Comparison of ENCODE assay signal across 24 cellular contexts in the genomic region with DNA sequence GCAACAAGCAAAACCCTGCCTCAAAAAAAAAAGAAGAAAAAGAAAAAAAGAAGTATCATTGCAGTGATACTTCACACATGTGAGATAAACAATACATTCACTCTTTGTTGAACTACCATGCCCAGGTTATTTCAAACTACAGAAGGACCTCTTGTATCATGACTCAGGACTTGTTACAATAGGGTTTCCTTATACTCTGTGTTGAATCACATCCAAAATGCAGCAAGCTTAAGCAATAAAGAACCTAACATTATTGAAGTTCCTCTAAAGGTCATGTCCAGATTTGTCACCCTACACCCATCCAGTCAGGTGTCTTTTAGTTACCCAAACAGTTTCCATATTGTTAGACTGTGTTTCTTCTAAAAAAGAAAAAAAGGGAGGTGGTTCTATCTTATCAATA.
"Had no signal": no experiment of that assay in that cellular context is flagged by ENCODE, and none has a peak within 500 bp of the region (broad histone marks: within the 10 kb centered on the region; RNA-seq: fewer than 3 reads in every experiment).

No MANE protein-coding gene starts in this region.

- H3K9me3 Mint-ChIP-seq: activated B cell treated with CpG ODN at 0.5 μM for 24 hours; activated CD4-positive, alpha-beta T cell treated with anti-CD3 and anti-CD28 coated beads, Interleukin-2, amount 10 ng/mL, durations not matched to agents 24 days and 14 days; activated naive CD4-positive, alpha-beta T cell treated with anti-CD3 and anti-CD28 coated beads, Interleukin-2, amount 10 ng/mL, durations not matched to agents 7 days and 5 days; activated naive CD8-positive, alpha-beta T cell treated with anti-CD3 and anti-CD28 coated beads, Interleukin-2, amount 50 U/mL, for 24 hours; activated T-cell treated with anti-CD3 and anti-CD28 coated beads, Interleukin-2, amount 50 U/mL, for 4 hours; brain; naive B cell; T-cell; type B pancreatic cell had no signal

- H3K27ac ChIP-seq: gastroesophageal sphincter, heart left ventricle, prostate gland, testis had no signal

- DNase-seq: activated B cell treated with CpG ODN at 0.5 μM for 24 hours; activated CD4-positive, alpha-beta T cell treated with anti-CD3 and anti-CD28 coated beads, Interleukin-2, amount 10 ng/mL, durations not matched to agents 24 days and 14 days; activated CD8-positive, alpha-beta T cell treated with anti-CD3 and anti-CD28 coated beads, Interleukin-2, amount 10 ng/mL, durations not matched to agents 7 days and 5 days; activated effector memory CD4-positive, alpha-beta T cell treated with Interleukin-2 at 50 U/mL for 16 hours; activated naive CD4-positive, alpha-beta T cell treated with anti-CD3 and anti-CD28 coated beads, Interleukin-2, amount 10 ng/mL, durations not matched to agents 7 days and 5 days; activated naive CD8-positive, alpha-beta T cell treated with anti-CD3 and anti-CD28 coated beads, Interleukin-2, amount 50 U/mL, for 24 hours; activated T-cell treated with anti-CD3 and anti-CD28 coated beads, Interleukin-2, amount 50 U/mL, for 4 hours; anterior cingulate cortex; effector memory CD4-positive, alpha-beta T cell; heart left ventricle; mesenchymal stem cell; mucosa of descending colon; naive B cell; right cardiac atrium; small intestine; stimulated activated CD4-positive, alpha-beta T cell treated with anti-CD3 and anti-CD28 coated beads, Interleukin-15, amount 100 ng/mL, for 24 hours; stimulated activated CD4-positive, alpha-beta T cell treated with anti-CD3 and anti-CD28 coated beads, Interleukin-2, amount 100 ng/mL, for 48 hours; T-cell; testis had no signal

- H3K36me3 Mint-ChIP-seq: naive B cell had no signal

- H3K27me3 ChIP-seq: gastroesophageal sphincter, heart left ventricle, testis had no signal

- H3K4me3 Mint-ChIP-seq: activated B cell treated with CpG ODN at 0.5 μM for 24 hours; activated CD4-positive, alpha-beta T cell treated with anti-CD3 and anti-CD28 coated beads, Interleukin-2, amount 10 ng/mL, durations not matched to agents 24 days and 14 days; activated CD8-positive, alpha-beta T cell treated with anti-CD3 and anti-CD28 coated beads, Interleukin-2, amount 10 ng/mL, durations not matched to agents 7 days and 5 days; activated naive CD4-positive, alpha-beta T cell treated with anti-CD3 and anti-CD28 coated beads, Interleukin-2, amount 10 ng/mL, durations not matched to agents 7 days and 5 days; activated naive CD8-positive, alpha-beta T cell treated with anti-CD3 and anti-CD28 coated beads, Interleukin-2, amount 50 U/mL, for 24 hours; activated T-cell treated with anti-CD3 and anti-CD28 coated beads, Interleukin-2, amount 50 U/mL, for 4 hours; brain; naive B cell; T-cell; type B pancreatic cell had no signal

- H3K27ac Mint-ChIP-seq: activated B cell treated with CpG ODN at 0.5 μM for 24 hours; activated CD4-positive, alpha-beta T cell treated with anti-CD3 and anti-CD28 coated beads, Interleukin-2, amount 10 ng/mL, durations not matched to agents 24 days and 14 days; activated CD8-positive, alpha-beta T cell treated with anti-CD3 and anti-CD28 coated beads, Interleukin-2, amount 10 ng/mL, durations not matched to agents 7 days and 5 days; activated naive CD4-positive, alpha-beta T cell treated with anti-CD3 and anti-CD28 coated beads, Interleukin-2, amount 10 ng/mL, durations not matched to agents 7 days and 5 days; activated naive CD8-positive, alpha-beta T cell treated with anti-CD3 and anti-CD28 coated beads, Interleukin-2, amount 50 U/mL, for 24 hours; brain; T-cell; type B pancreatic cell had no signal

- H3K4me3 ChIP-seq: gastroesophageal sphincter, heart left ventricle, mucosa of descending colon, prostate gland, testis had no signal

- H3K27me3 Mint-ChIP-seq: activated B cell treated with CpG ODN at 0.5 μM for 24 hours; activated CD4-positive, alpha-beta T cell treated with anti-CD3 and anti-CD28 coated beads, Interleukin-2, amount 10 ng/mL, durations not matched to agents 24 days and 14 days; activated naive CD4-positive, alpha-beta T cell treated with anti-CD3 and anti-CD28 coated beads, Interleukin-2, amount 10 ng/mL, durations not matched to agents 7 days and 5 days; activated naive CD8-positive, alpha-beta T cell treated with anti-CD3 and anti-CD28 coated beads, Interleukin-2, amount 50 U/mL, for 24 hours; brain; naive B cell; T-cell; type B pancreatic cell had no signal

- H3K4me1 Mint-ChIP-seq: activated B cell treated with CpG ODN at 0.5 μM for 24 hours; activated naive CD8-positive, alpha-beta T cell treated with anti-CD3 and anti-CD28 coated beads, Interleukin-2, amount 50 U/mL, for 24 hours; brain; naive B cell had no signal

- H3K4me1 ChIP-seq: gastroesophageal sphincter, heart left ventricle, prostate gland, testis had no signal

- H3K36me3 ChIP-seq: prostate gland had no signal

- FAIRE-seq: endothelial cell of umbilical vein, small intestine had no signal

- H3K9me3 ChIP-seq: gastroesophageal sphincter, heart left ventricle, mucosa of descending colon, prostate gland, testis had no signal
